In genomic region chr5:150197476-150197875, GRCh38 we compare ENCODE assay signal across 33 cellular contexts. TPM values are rescaled to one million over a fixed set of nuclear protein-coding genes. Genes with fewer than 3 reads are reported as not detected.
"Had no signal": no experiment of that assay in that cellular context is flagged by ENCODE, and none has a peak within 500 bp of the region (broad histone marks: within the 10 kb centered on the region; RNA-seq: fewer than 3 reads in every experiment).

No MANE protein-coding gene starts in this region.

- H3K4me1 ChIP-seq: stomach, suprapubic skin, testis, thyroid gland, tibial artery, tibial nerve, transverse colon, upper lobe of left lung, upper lobe of right lung, uterus, vagina had no signal

- H3K36me3 ChIP-seq: stomach, suprapubic skin, thoracic aorta, thyroid gland, tibial artery, tibial nerve, transverse colon, upper lobe of left lung, upper lobe of right lung, uterus, vagina had no signal

- H3K4me3 Mint-ChIP-seq: stimulated activated effector memory CD8-positive, alpha-beta T cell treated with anti-CD3 and anti-CD28 coated beads, Interleukin-12 subunit alpha, Interleukin-12 subunit beta, amount 100 ng/mL, for 72 hours; stimulated activated memory B cell treated with anti-CD40 and anti-IgM and Interleukin-4, amounts not matched to agents 10 μg/mL and 1 μg/mL and 100 μg/mL, for 72 hours; stimulated activated naive B cell treated with anti-CD40 and anti-IgM and Interleukin-4, amounts not matched to agents 10 μg/mL and 1 μg/mL and 100 μg/mL, for 72 hours; stimulated activated naive CD8-positive, alpha-beta T cell treated with anti-CD3 and anti-CD28 coated beads, Interleukin-15, amount 100 ng/mL, for 72 hours; stimulated activated naive CD8-positive, alpha-beta T cell treated with anti-CD3 and anti-CD28 coated beads, Interleukin-15, Interleukin-2, amounts not matched to agents 100 ng/mL and 50 ng/mL, for 24 hours; type B pancreatic cell had no signal

- H3K9me3 ChIP-seq: stomach, suprapubic skin, testis, thoracic aorta, thyroid gland, tibial artery, tibial nerve, transverse colon, upper lobe of left lung, upper lobe of right lung, uterus, vagina had no signal

- H3K4me3 ChIP-seq: stomach, suprapubic skin, testis, thoracic aorta, thyroid gland, tibial artery, tibial nerve, transverse colon, upper lobe of left lung, upper lobe of right lung, uterus, vagina had no signal

- H3K27me3 ChIP-seq: suprapubic skin, testis, thyroid gland, tibial artery, transverse colon, upper lobe of left lung, upper lobe of right lung, uterus, vagina had no signal

- H3K9me3 Mint-ChIP-seq: stimulated activated effector memory CD8-positive, alpha-beta T cell treated with anti-CD3 and anti-CD28 coated beads, Interleukin-12 subunit alpha, Interleukin-12 subunit beta, amount 100 ng/mL, for 72 hours; stimulated activated memory B cell treated with anti-CD40 and anti-IgM and Interleukin-4, amounts not matched to agents 10 μg/mL and 1 μg/mL and 100 μg/mL, for 72 hours; stimulated activated naive CD8-positive, alpha-beta T cell treated with anti-CD3 and anti-CD28 coated beads, Interleukin-15, amount 100 ng/mL, for 72 hours; stimulated activated naive CD8-positive, alpha-beta T cell treated with anti-CD3 and anti-CD28 coated beads, Interleukin-15, Interleukin-2, amounts not matched to agents 100 ng/mL and 50 ng/mL, for 24 hours; type B pancreatic cell had no signal

- H3K36me3 Mint-ChIP-seq: stimulated activated effector memory CD8-positive, alpha-beta T cell treated with anti-CD3 and anti-CD28 coated beads, Interleukin-12 subunit alpha, Interleukin-12 subunit beta, amount 100 ng/mL, for 72 hours; stimulated activated memory B cell treated with anti-CD40 and anti-IgM and Interleukin-4, amounts not matched to agents 10 μg/mL and 1 μg/mL and 100 μg/mL, for 72 hours; stimulated activated naive B cell treated with anti-CD40 and anti-IgM and Interleukin-4, amounts not matched to agents 10 μg/mL and 1 μg/mL and 100 μg/mL, for 72 hours; type B pancreatic cell had no signal

- H3K27ac Mint-ChIP-seq: stimulated activated effector memory CD8-positive, alpha-beta T cell treated with anti-CD3 and anti-CD28 coated beads, Interleukin-12 subunit alpha, Interleukin-12 subunit beta, amount 100 ng/mL, for 72 hours; stimulated activated memory B cell treated with anti-CD40 and anti-IgM and Interleukin-4, amounts not matched to agents 10 μg/mL and 1 μg/mL and 100 μg/mL, for 72 hours; stimulated activated naive B cell treated with anti-CD40 and anti-IgM and Interleukin-4, amounts not matched to agents 10 μg/mL and 1 μg/mL and 100 μg/mL, for 72 hours; stimulated activated naive CD8-positive, alpha-beta T cell treated with anti-CD3 and anti-CD28 coated beads, Interleukin-15, Interleukin-2, amounts not matched to agents 100 ng/mL and 50 ng/mL, for 24 hours; type B pancreatic cell had no signal

- ATAC-seq: stimulated activated effector memory CD8-positive, alpha-beta T cell treated with anti-CD3 and anti-CD28 coated beads, Interleukin-12 subunit alpha, Interleukin-12 subunit beta, amount 100 ng/mL, for 72 hours; stimulated activated memory B cell treated with anti-CD40 and anti-IgM and Interleukin-4, amounts not matched to agents 10 μg/mL and 1 μg/mL and 100 μg/mL, for 72 hours; stimulated activated naive B cell treated with anti-CD40 and anti-IgM and Interleukin-4, amounts not matched to agents 10 μg/mL and 1 μg/mL and 100 μg/mL, for 72 hours; stimulated activated naive CD8-positive, alpha-beta T cell treated with anti-CD3 and anti-CD28 coated beads, Interleukin-15, amount 100 ng/mL, for 72 hours; stimulated activated naive CD8-positive, alpha-beta T cell treated with anti-CD3 and anti-CD28 coated beads, Interleukin-15, Interleukin-2, amounts not matched to agents 100 U/mL and 50 U/mL, for 24 hours; upper lobe of right lung had no signal

- FAIRE-seq: urothelium cell line had no signal

- H3K4me1 Mint-ChIP-seq: stimulated activated effector memory CD8-positive, alpha-beta T cell treated with anti-CD3 and anti-CD28 coated beads, Interleukin-12 subunit alpha, Interleukin-12 subunit beta, amount 100 ng/mL, for 72 hours; stimulated activated memory B cell treated with anti-CD40 and anti-IgM and Interleukin-4, amounts not matched to agents 10 μg/mL and 1 μg/mL and 100 μg/mL, for 72 hours; stimulated activated naive B cell treated with anti-CD40 and anti-IgM and Interleukin-4, amounts not matched to agents 10 μg/mL and 1 μg/mL and 100 μg/mL, for 72 hours; stimulated activated naive CD8-positive, alpha-beta T cell treated with anti-CD3 and anti-CD28 coated beads, Interleukin-15, amount 100 ng/mL, for 72 hours had no signal

- H3K27ac ChIP-seq: stomach, suprapubic skin, testis, thoracic aorta, thyroid gland, tibial artery, tibial nerve, transverse colon, upper lobe of left lung, upper lobe of right lung, uterus, vagina had no signal

- DNase-seq: stimulated activated CD4-positive, alpha-beta T cell treated with anti-CD3 and anti-CD28 coated beads, Interleukin-2, amount 100 ng/mL, for 48 hours; stimulated activated CD4-positive, alpha-beta T cell treated with anti-CD3 and anti-CD28 coated beads, Interleukin-4, amount 100 ng/mL, for 1 hour; stimulated activated CD4-positive, alpha-beta T cell treated with anti-CD3 and anti-CD28 coated beads, Interleukin-4, amount 100 ng/mL, for 24 hours; stimulated activated CD4-positive, alpha-beta T cell treated with anti-CD3 and anti-CD28 coated beads, Interleukin-4, amount 100 ng/mL, for 4 hours; stimulated activated CD8-positive, alpha-beta memory T cell treated with anti-CD3 and anti-CD28 coated beads, Interleukin-4, amount 100 ng/mL, for 48 hours; stimulated activated naive B cell treated with anti-CD40 and anti-IgM and Interleukin-4, amounts not matched to agents 10 μg/mL and 1 μg/mL and 100 μg/mL, for 72 hours; stimulated activated naive CD4-positive, alpha-beta T cell; stimulated activated naive CD4-positive, alpha-beta T cell treated with Interleukin-2 at 50 U/mL for 16 hours; stimulated activated naive CD8-positive, alpha-beta T cell treated with anti-CD3 and anti-CD28 coated beads, Interleukin-15, amount 100 ng/mL, for 72 hours; stimulated activated naive CD8-positive, alpha-beta T cell treated with anti-CD3 and anti-CD28 coated beads, Interleukin-15, Interleukin-2, amounts not matched to agents 100 U/mL and 50 U/mL, for 24 hours; stomach; substantia nigra; testis; thyroid gland; tibial artery; transverse colon; trophoblast cell; upper lobe of right lung; uterus had no signal

RNA-seq across cellular contexts. Expression of gene SLC6A7, which starts 7.6 kb away (rescaled TPM):
- total RNA-seq: suprapubic skin, thoracic aorta, thyroid gland, tibial nerve, upper lobe of right lung, urinary bladder, uterus had no signal
- polyA plus RNA-seq: stomach had no signal

RNA-seq across cellular contexts. Expression of gene CDX1, which starts 30.9 kb away (rescaled TPM):
- total RNA-seq: subcutaneous adipose tissue, temporal lobe, thoracic aorta, thyroid gland, upper lobe of right lung, ureter, vagina had no signal
- polyA plus RNA-seq: urinary bladder had no signal
